26 cellular contexts compared by ENCODE assay signal in the genomic region with DNA sequence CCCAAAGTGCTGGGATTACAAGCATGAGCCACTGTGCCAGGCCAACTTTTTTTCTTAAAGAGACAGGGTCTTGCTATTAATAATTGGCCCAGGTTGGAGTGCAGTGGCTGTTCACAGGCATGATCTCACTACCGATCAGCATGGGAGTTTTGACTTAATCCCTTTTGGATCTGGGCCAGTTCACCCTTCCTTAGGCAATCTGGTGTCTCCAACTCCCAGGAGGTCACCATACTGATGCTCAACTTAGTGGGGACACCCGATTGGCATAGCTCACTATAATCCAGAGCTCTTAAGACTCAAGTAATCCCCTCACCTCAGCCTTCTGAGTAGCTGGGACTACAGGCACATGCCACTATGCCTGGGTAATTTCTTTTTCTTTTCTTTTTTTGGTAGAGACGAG.
"Had no signal": no experiment of that assay in that cellular context is flagged by ENCODE, and none has a peak within 500 bp of the region (broad histone marks: within the 10 kb centered on the region; RNA-seq: fewer than 3 reads in every experiment).

No MANE protein-coding gene starts in this region.

- DNase-seq: activated CD4-positive, alpha-beta T cell treated with anti-CD3 and anti-CD28 coated beads for 48 hours; activated CD4-positive, alpha-beta T cell treated with anti-CD3 and anti-CD28 coated beads, Interleukin-2, amount 50 U/mL, for 4 hours; activated CD4-positive, CD25-positive, alpha-beta regulatory T cell treated with anti-CD3 and anti-CD28 coated beads, Interleukin-2, amount 50 U/mL, for 72 hours; activated CD8-positive, alpha-beta memory T cell treated with anti-CD3 and anti-CD28 coated beads, Interleukin-2, amount 50 U/mL, for 48 hours; activated CD8-positive, alpha-beta T cell treated with anti-CD3 and anti-CD28 coated beads, Interleukin-2, amount 10 ng/mL, durations not matched to agents 7 days and 5 days; activated effector memory CD4-positive, alpha-beta T cell treated with Interleukin-2 at 50 U/mL for 16 hours; activated naive CD4-positive, alpha-beta T cell; activated naive CD8-positive, alpha-beta T cell treated with anti-CD3 and anti-CD28 coated beads, Interleukin-2, amount 50 U/mL, for 24 hours; activated T-cell treated with anti-CD3 and anti-CD28 coated beads, Interleukin-2, amount 50 U/mL, for 1 hour; amniotic stem cell; body of pancreas; central memory CD4-positive, alpha-beta T cell; Kasumi-1; KBM-7; NCI-H1092 treated with DMSO at 0.1 percent for 48 hours; NCI-H1417 treated with DMSO at 0.1 percent for 48 hours; NCI-H1694; NCI-H2029 treated with DMSO at 0.1 percent for 48 hours; NCI-H526; SHP77 treated with DMSO at 0.1 percent for 48 hours; T-helper 17 cell; T-helper 9 cell had no signal

- H3K4me3 Mint-ChIP-seq: activated CD8-positive, alpha-beta T cell treated with anti-CD3 and anti-CD28 coated beads, Interleukin-2, amount 10 ng/mL, durations not matched to agents 7 days and 5 days; activated naive CD8-positive, alpha-beta T cell treated with anti-CD3 and anti-CD28 coated beads, Interleukin-2, amount 50 U/mL, for 24 hours; activated T-helper 1 cell treated with anti-CD3 and anti-CD28 coated beads, Interleukin-12 subunit alpha, Interleukin-12 subunit beta, Interleukin-2, Interleukin-4 antibody, amounts not matched to agents 30 ng/mL and 10 ng/mL and 1 ng/mL, durations not matched to agents 14 hours and 24 hours and 36 hours; T-helper 17 cell; WTC11 had no signal

- H3K27ac ChIP-seq: ascending aorta, body of pancreas had no signal

- H3K27ac Mint-ChIP-seq: activated CD8-positive, alpha-beta T cell treated with anti-CD3 and anti-CD28 coated beads, Interleukin-2, amount 10 ng/mL, durations not matched to agents 7 days and 5 days; activated naive CD4-positive, alpha-beta T cell treated with anti-CD3 and anti-CD28 coated beads, Interleukin-2, amount 50 U/mL, for 72 hours; activated naive CD8-positive, alpha-beta T cell treated with anti-CD3 and anti-CD28 coated beads, Interleukin-2, amount 50 U/mL, for 24 hours; activated T-helper 1 cell treated with anti-CD3 and anti-CD28 coated beads, Interleukin-12 subunit alpha, Interleukin-12 subunit beta, Interleukin-2, Interleukin-4 antibody, amounts not matched to agents 30 ng/mL and 10 ng/mL and 1 ng/mL, durations not matched to agents 14 hours and 24 hours and 36 hours; T-helper 17 cell; WTC11 had no signal

- H3K27me3 Mint-ChIP-seq: activated naive CD8-positive, alpha-beta T cell treated with anti-CD3 and anti-CD28 coated beads, Interleukin-2, amount 50 U/mL, for 24 hours; T-helper 17 cell had no signal

- H3K4me1 Mint-ChIP-seq: activated naive CD8-positive, alpha-beta T cell treated with anti-CD3 and anti-CD28 coated beads, Interleukin-2, amount 50 U/mL, for 24 hours; WTC11 had no signal

- H3K9me3 ChIP-seq: ascending aorta, body of pancreas had no signal

- H3K9me3 Mint-ChIP-seq: activated naive CD4-positive, alpha-beta T cell treated with anti-CD3 and anti-CD28 coated beads, Interleukin-2, amount 50 U/mL, for 72 hours; activated naive CD8-positive, alpha-beta T cell treated with anti-CD3 and anti-CD28 coated beads, Interleukin-2, amount 50 U/mL, for 24 hours; activated T-helper 1 cell treated with anti-CD3 and anti-CD28 coated beads, Interleukin-12 subunit alpha, Interleukin-12 subunit beta, Interleukin-2, Interleukin-4 antibody, amounts not matched to agents 30 ng/mL and 10 ng/mL and 1 ng/mL, durations not matched to agents 14 hours and 24 hours and 36 hours; WTC11 had no signal

- H3K27me3 ChIP-seq: ascending aorta, body of pancreas had no signal

- H3K36me3 Mint-ChIP-seq: activated naive CD4-positive, alpha-beta T cell treated with anti-CD3 and anti-CD28 coated beads, Interleukin-2, amount 50 U/mL, for 72 hours; WTC11 had no signal

- H3K4me3 ChIP-seq: ascending aorta, body of pancreas had no signal

- H3K4me1 ChIP-seq: ascending aorta, body of pancreas had no signal
